ENCODE assay signal across 13 cellular contexts in the genomic region with DNA sequence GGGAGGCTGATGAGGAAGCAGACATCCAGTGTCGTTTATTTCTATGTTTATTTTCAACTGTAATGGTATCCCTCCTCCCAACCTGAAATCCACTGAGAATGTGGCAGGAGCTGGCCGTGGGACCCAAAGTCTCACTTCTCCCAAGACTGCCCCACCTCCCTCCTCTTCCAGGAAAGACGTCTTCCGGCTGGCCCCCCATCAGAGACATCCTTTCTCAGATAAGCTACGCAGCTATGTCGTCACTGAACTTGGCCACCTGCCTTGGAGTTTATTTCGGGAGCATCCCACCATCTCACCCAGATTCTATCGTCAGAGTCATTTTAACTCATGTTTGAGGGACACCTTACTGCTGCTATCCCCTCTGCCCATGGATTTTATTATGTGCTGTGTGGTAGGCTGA. TPM values are rescaled to one million over a fixed set of nuclear protein-coding genes. Genes with fewer than 3 reads are reported as not detected.
A peak's percentile ranks its signal among the peaks of the same experiment; 100 is the strongest.
DNase-seq lines count a peak whose midpoint lies in the region; ATAC-seq and TF ChIP-seq lines count a peak whose summit lies in the region.
"Had no signal": no experiment of that assay in that cellular context is flagged by ENCODE, and none has a peak within 500 bp of the region (broad histone marks: within the 10 kb centered on the region; RNA-seq: fewer than 3 reads in every experiment).

No MANE protein-coding gene starts in this region.

- peaks cover 39% of the 10 kb centered on the region for H3K4me1 Mint-ChIP-seq in stimulated activated effector memory CD8-positive, alpha-beta T cell treated with anti-CD3 and anti-CD28 coated beads, Interleukin-12 subunit alpha, Interleukin-12 subunit beta, amount 100 ng/mL, for 72 hours

- H3K9me3 ChIP-seq in muscle layer of duodenum (ENCODE audit: control insufficient read depth in 1 of 2, low read length in 2 of 2) (no peaks in the 10 kb centered on the region), thoracic aorta (no peaks in the 10 kb centered on the region)

- H3K27me3 ChIP-seq in muscle layer of duodenum (ENCODE audit: low read depth, low read length) (no peaks in the 10 kb centered on the region), thoracic aorta (replicated peaks; ENCODE audit: insufficient read depth) (no peaks in the 10 kb centered on the region)

- H3K27ac ChIP-seq in muscle layer of duodenum (ENCODE audit: low read length), result peak overlapping the region; percentile 67
- H3K27ac ChIP-seq in thoracic aorta, result peak overlapping the region; percentile 89 to 91
- H3K27ac ChIP-seq: PC-9 had no signal

- H3K4me3 Mint-ChIP-seq in stimulated activated effector memory CD8-positive, alpha-beta T cell treated with anti-CD3 and anti-CD28 coated beads, Interleukin-12 subunit alpha, Interleukin-12 subunit beta, amount 100 ng/mL, for 72 hours, result no peak overlapping the region

- H3K4me3 ChIP-seq in fibroblast of villous mesenchyme (ENCODE audit: low read depth, low read length), result no peak overlapping the region
- H3K4me3 ChIP-seq in muscle layer of duodenum (ENCODE audit: low read depth in 1 of 2, low read length in 2 of 2), result no peak overlapping the region
- H3K4me3 ChIP-seq in thoracic aorta, result no peak overlapping the region
- H3K4me3 ChIP-seq: GM23248, PC-9 had no signal

- no peak for TF ChIP-seq CTCF in fibroblast of villous mesenchyme (IDR thresholded peaks at IDR 0.05; ENCODE audit: insufficient read depth, low read depth, low read length)
- TF ChIP-seq CTCF in thoracic aorta (IDR thresholded peaks at IDR 0.05), result no peak

- H3K36me3 ChIP-seq in muscle layer of duodenum (ENCODE audit: control insufficient read depth in 1 of 2, insufficient read depth in 2 of 2, low read length in 2 of 2) (no peaks in the 10 kb centered on the region), thoracic aorta (no peaks in the 10 kb centered on the region)

- no peaks in the 10 kb centered on the region for H3K9me3 Mint-ChIP-seq in stimulated activated effector memory CD8-positive, alpha-beta T cell treated with anti-CD3 and anti-CD28 coated beads, Interleukin-12 subunit alpha, Interleukin-12 subunit beta, amount 100 ng/mL, for 72 hours

- DNase-seq in amniotic epithelial cell (ENCODE audit: low read depth) (peak; percentile 72), fibroblast of villous mesenchyme (ENCODE audit: low read depth) (peak; percentile 90), thoracic aorta (ENCODE audit: low spot score) (no peak), NCI-H748 (lab: John Stamatoyannopoulos, UW; ENCODE audit: unreplicated experiment) (no peak), NCI-H1436 treated with DMSO at 0.1 percent for 48 hours (lab: John Stamatoyannopoulos, UW) (no peak)
- no peak for DNase-seq in stimulated activated effector memory CD8-positive, alpha-beta T cell treated with anti-CD3 and anti-CD28 coated beads, Interleukin-12 subunit alpha, Interleukin-12 subunit beta, amount 100 ng/mL, for 72 hours (ENCODE audit: low spot score in 2 of 2)
- DNase-seq: foreskin fibroblast, GM23248, KG1, PC-9, retina had no signal

- peaks cover 6% of the 10 kb centered on the region for H3K36me3 Mint-ChIP-seq in stimulated activated effector memory CD8-positive, alpha-beta T cell treated with anti-CD3 and anti-CD28 coated beads, Interleukin-12 subunit alpha, Interleukin-12 subunit beta, amount 100 ng/mL, for 72 hours

- ATAC-seq in thoracic aorta (ENCODE audit: insufficient number of reproducible peaks, low FRiP score, low read depth), result no peak
- ATAC-seq in stimulated activated effector memory CD8-positive, alpha-beta T cell treated with anti-CD3 and anti-CD28 coated beads, Interleukin-12 subunit alpha, Interleukin-12 subunit beta, amount 100 ng/mL, for 72 hours, result no peak
- ATAC-seq in HG03520 (IDR thresholded peaks at IDR 0.05; ENCODE audit: unreplicated experiment), result no peak

- no peak overlapping the region for H3K27ac Mint-ChIP-seq in stimulated activated effector memory CD8-positive, alpha-beta T cell treated with anti-CD3 and anti-CD28 coated beads, Interleukin-12 subunit alpha, Interleukin-12 subunit beta, amount 100 ng/mL, for 72 hours

- H3K4me1 ChIP-seq in muscle layer of duodenum (ENCODE audit: control insufficient read depth in 1 of 2, insufficient read depth in 2 of 2, low read length in 2 of 2), result peaks cover 30 to 58% of the 10 kb centered on the region in 2 donors
- peaks cover 38 to 86% of the 10 kb centered on the region in 2 donors for H3K4me1 ChIP-seq in thoracic aorta (ENCODE audit: control insufficient read depth in 1 of 2, low read depth in 2 of 2)

RNA-seq across cellular contexts. Expression of a gene that starts 13.9 kb away (rescaled TPM):
- total RNA-seq in fibroblast of villous mesenchyme, result 44.9 and 65.1 TPM in 2 replicates
- 100 to 1,000 TPM; 134 to 254 TPM for total RNA-seq in thoracic aorta

RNA-seq across cellular contexts. Expression of a gene that starts 57.1 kb away (rescaled TPM):
- total RNA-seq in fibroblast of villous mesenchyme (17.1 and 19.4 TPM in 2 replicates), thoracic aorta (100 to 1,000 TPM in 1 of 2 donors, 10 to 100 TPM in 1; 97.6 to 111 TPM)

RNA-seq across cellular contexts. Expression of a gene that starts 58.3 kb away (rescaled TPM):
- 145 and 161 TPM in 2 replicates for total RNA-seq in fibroblast of villous mesenchyme
- total RNA-seq in thoracic aorta, result 100 to 1,000 TPM in 1 of 2 donors, 10 to 100 TPM in 1; 98.1 to 140 TPM

Comparison
In these comparisons a context has a peak if more than half of its experiments do, and no peak if none do; other contexts are left out.
1. DNase-seq: peak in amniotic epithelial cell (single experiment) and fibroblast of villous mesenchyme (single experiment); none in thoracic aorta (single experiment), NCI-H748 (single experiment), NCI-H1436 treated with DMSO at 0.1 percent for 48 hours (single experiment) and stimulated activated effector memory CD8-positive, alpha-beta T cell treated with anti-CD3 and anti-CD28 coated beads, Interleukin-12 subunit alpha, Interleukin-12 subunit beta, amount 100 ng/mL, for 72 hours (0 of 2).